Comparison of ENCODE assay signal across 1 cellular context in the genomic region with DNA sequence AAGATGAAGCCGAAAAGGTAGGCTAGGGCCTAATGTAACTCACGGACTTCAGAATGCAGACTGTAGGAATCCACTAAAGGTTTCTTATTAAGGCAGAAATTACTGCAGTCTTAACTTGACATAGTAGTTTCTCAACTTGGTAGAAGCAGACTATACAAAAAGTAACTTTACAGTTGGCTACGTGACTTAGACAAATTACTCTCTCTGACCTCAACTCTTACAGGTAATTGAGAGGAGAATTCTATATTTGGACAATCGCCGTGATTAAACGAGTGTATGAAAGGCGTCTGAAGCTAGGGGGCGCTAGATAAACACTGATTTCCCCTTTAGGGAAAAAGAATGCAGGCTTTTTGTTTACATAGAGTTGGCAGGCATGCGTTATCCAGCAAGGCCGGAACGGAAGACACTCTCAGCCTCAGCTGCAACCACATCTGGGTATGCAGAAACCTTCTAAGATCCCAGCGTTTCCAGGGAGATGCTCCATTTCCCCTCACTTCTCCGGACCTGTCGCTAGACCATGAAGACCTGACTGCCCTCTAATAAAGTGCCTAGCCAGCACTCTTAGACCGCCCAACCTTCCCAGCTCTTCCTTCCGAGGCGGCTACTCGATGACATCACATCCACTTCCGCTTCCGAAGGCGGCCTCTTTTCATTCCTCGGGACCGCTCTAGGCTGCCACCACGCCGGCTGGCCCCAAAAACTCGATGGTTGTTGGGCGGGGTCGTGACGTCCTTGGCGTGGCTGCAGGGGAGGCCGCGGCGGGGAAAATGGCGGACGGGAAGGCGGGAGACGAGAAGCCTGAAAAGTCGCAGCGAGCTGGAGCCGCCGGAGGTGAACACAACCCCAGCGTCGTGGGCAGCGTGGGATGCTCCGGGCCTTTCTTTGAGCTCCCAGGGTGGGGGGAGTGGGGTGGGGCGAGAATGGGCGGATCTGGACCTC.
A peak's percentile ranks its signal among the peaks of the same experiment; 100 is the strongest.
TF ChIP-seq lines count a peak whose summit lies in the region.

A gene with protein sequence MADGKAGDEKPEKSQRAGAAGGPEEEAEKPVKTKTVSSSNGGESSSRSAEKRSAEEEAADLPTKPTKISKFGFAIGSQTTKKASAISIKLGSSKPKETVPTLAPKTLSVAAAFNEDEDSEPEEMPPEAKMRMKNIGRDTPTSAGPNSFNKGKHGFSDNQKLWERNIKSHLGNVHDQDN (plus strand): TSS at position 732 of the 939 bp plus-strand sequence. CDS start 36 bp downstream, at position 768.

TF ChIP-seq in HepG2, 621 proteins besides CTCF, POLR2A, EP300 and RAD21 (continued from another document and continues in another):
- TF ChIP-seq STAT6 (CRISPR knock-in tag; IDR thresholded peaks at IDR 0.05; ENCODE audit: borderline replicate concordance) (peak; percentile 16; the same call in 1 of the 2 replicates), SP2 (CRISPR knock-in tag; IDR thresholded peaks at IDR 0.05) (peak; percentile 70; the same call in 1 of the 2 replicates), ZBTB7B (CRISPR knock-in tag; IDR thresholded peaks at IDR 0.05) (no peak), ZBTB46 (CRISPR knock-in tag; IDR thresholded peaks at IDR 0.05; ENCODE audit: borderline replicate concordance) (0 out of 2 replicates have a peak, but pooled peaks have one; percentile 58), SNAPC2 (CRISPR knock-in tag; IDR thresholded peaks at IDR 0.05) (no peak), ZNF710 (CRISPR knock-in tag; IDR thresholded peaks at IDR 0.05; ENCODE audit: borderline replicate concordance) (peak; percentile 70; the same call in 1 of the 2 replicates), SRSF9 (IDR thresholded peaks at IDR 0.05; ENCODE audit: borderline replicate concordance, insufficient read depth, low read depth, low read length, poor library complexity, severe bottlenecking) (no peak), MYC (CRISPR knock-in tag; IDR thresholded peaks at IDR 0.05; ENCODE audit: borderline replicate concordance) (peak; percentile 86), HMG20A (CRISPR knock-in tag; IDR thresholded peaks at IDR 0.05; ENCODE audit: borderline replicate concordance) (no peak), YEATS4 (CRISPR knock-in tag; IDR thresholded peaks at IDR 0.05; ENCODE audit: borderline replicate concordance) (peak; percentile 85; the same call in 1 of the 2 replicates), HOXA9 (CRISPR knock-in tag; IDR thresholded peaks at IDR 0.05; ENCODE audit: borderline replicate concordance) (no peak), CEBPB (IDR thresholded peaks at IDR 0.05; ENCODE audit: borderline replicate concordance, low read depth, low read length) (no peak), IKZF5 (CRISPR knock-in tag; IDR thresholded peaks at IDR 0.05) (peak; percentile 69), PPARG (CRISPR knock-in tag; conservative IDR thresholded peaks at IDR 0.05) (0 out of 2 replicates have a peak, but pooled peaks have one; percentile 23), PLRG1 (conservative IDR thresholded peaks at IDR 0.05) (no peak), IKZF4 (CRISPR knock-in tag; IDR thresholded peaks at IDR 0.05; ENCODE audit: borderline replicate concordance, low read depth, not compliant biosample characterization) (no peak), ZNF180 (CRISPR knock-in tag; IDR thresholded peaks at IDR 0.05; ENCODE audit: borderline replicate concordance, low read depth) (no peak), ZNF251 (CRISPR knock-in tag; IDR thresholded peaks at IDR 0.05) (no peak), HNRNPL (IDR thresholded peaks at IDR 0.05; ENCODE audit: low read depth, low read length) (no peak), HNRNPLL (IDR thresholded peaks at IDR 0.05; ENCODE audit: low read depth, low read length, poor library complexity, severe bottlenecking) (peak; percentile 71), CENPT (CRISPR knock-in tag; IDR thresholded peaks at IDR 0.05; ENCODE audit: low read depth) (no peak), SOX13 (IDR thresholded peaks at IDR 0.05) (no peak), SOX13 (CRISPR knock-in tag; conservative IDR thresholded peaks at IDR 0.05 in 1 of 2, IDR thresholded peaks at IDR 0.05 in 1 of 2) (peak in 1 of 2 experiments; percentile 14; a peak in 1 of 4 replicates), HDAC1 (CRISPR knock-in tag; IDR thresholded peaks at IDR 0.05) (0 out of 2 replicates have a peak, but pooled peaks have one; percentile 57), SP4 (CRISPR knock-in tag; IDR thresholded peaks at IDR 0.05) (peak; percentile 82), MIER2 (CRISPR knock-in tag; IDR thresholded peaks at IDR 0.05) (no peak), RNF2 (conservative IDR thresholded peaks at IDR 0.05; ENCODE audit: low read depth) (peak; percentile 72; the same call in 1 of the 2 replicates), ZFP37 (CRISPR knock-in tag; IDR thresholded peaks at IDR 0.05; ENCODE audit: borderline replicate concordance) (0 out of 2 replicates have a peak, but pooled peaks have one; percentile 11), KDM3A (CRISPR knock-in tag; IDR thresholded peaks at IDR 0.05; ENCODE audit: low read depth) (0 out of 2 replicates have a peak, but pooled peaks have one; percentile 25), SALL1 (CRISPR knock-in tag; IDR thresholded peaks at IDR 0.05) (peak; percentile 88), ZZZ3 (CRISPR knock-in tag; IDR thresholded peaks at IDR 0.05; ENCODE audit: borderline replicate concordance) (no peak; the same call in 1 of the 2 replicates), ZNF160 (CRISPR knock-in tag; IDR thresholded peaks at IDR 0.05) (peak; percentile 88; the same call in 1 of the 2 replicates), SMAD1 (CRISPR knock-in tag; IDR thresholded peaks at IDR 0.05; ENCODE audit: borderline replicate concordance, low read depth) (no peak; the same call in 1 of the 2 replicates), HIC2 (CRISPR knock-in tag; IDR thresholded peaks at IDR 0.05; ENCODE audit: low read depth) (no peak), KMT2A (CRISPR knock-in tag; IDR thresholded peaks at IDR 0.05) (peak; percentile 72; the same call in 1 of the 2 replicates)
- TF ChIP-seq, protein P1, sequence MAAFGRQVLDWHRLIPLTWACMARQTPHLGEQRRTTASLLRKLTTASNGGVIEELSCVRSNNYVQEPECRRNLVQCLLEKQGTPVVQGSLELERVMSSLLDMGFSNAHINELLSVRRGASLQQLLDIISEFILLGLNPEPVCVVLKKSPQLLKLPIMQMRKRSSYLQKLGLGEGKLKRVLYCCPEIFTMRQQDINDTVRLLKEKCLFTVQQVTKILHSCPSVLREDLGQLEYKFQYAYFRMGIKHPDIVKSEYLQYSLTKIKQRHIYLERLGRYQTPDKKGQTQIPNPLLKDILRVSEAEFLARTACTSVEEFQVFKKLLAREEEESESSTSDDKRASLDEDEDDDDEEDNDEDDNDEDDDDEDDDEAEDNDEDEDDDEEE (CRISPR knock-in tag; IDR thresholded peaks at IDR 0.05), result no peak
- TF ChIP-seq, protein P2, sequence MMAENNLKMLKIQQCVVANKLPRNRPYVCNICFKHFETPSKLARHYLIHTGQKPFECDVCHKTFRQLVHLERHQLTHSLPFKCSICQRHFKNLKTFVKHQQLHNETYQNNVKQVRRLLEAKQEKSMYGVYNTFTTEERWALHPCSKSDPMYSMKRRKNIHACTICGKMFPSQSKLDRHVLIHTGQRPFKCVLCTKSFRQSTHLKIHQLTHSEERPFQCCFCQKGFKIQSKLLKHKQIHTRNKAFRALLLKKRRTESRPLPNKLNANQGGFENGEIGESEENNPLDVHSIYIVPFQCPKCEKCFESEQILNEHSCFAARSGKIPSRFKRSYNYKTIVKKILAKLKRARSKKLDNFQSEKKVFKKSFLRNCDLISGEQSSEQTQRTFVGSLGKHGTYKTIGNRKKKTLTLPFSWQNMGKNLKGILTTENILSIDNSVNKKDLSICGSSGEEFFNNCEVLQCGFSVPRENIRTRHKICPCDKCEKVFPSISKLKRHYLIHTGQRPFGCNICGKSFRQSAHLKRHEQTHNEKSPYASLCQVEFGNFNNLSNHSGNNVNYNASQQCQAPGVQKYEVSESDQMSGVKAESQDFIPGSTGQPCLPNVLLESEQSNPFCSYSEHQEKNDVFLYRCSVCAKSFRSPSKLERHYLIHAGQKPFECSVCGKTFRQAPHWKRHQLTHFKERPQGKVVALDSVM (CRISPR knock-in tag; IDR thresholded peaks at IDR 0.05), result peak; percentile 40
- TF ChIP-seq, protein P3, sequence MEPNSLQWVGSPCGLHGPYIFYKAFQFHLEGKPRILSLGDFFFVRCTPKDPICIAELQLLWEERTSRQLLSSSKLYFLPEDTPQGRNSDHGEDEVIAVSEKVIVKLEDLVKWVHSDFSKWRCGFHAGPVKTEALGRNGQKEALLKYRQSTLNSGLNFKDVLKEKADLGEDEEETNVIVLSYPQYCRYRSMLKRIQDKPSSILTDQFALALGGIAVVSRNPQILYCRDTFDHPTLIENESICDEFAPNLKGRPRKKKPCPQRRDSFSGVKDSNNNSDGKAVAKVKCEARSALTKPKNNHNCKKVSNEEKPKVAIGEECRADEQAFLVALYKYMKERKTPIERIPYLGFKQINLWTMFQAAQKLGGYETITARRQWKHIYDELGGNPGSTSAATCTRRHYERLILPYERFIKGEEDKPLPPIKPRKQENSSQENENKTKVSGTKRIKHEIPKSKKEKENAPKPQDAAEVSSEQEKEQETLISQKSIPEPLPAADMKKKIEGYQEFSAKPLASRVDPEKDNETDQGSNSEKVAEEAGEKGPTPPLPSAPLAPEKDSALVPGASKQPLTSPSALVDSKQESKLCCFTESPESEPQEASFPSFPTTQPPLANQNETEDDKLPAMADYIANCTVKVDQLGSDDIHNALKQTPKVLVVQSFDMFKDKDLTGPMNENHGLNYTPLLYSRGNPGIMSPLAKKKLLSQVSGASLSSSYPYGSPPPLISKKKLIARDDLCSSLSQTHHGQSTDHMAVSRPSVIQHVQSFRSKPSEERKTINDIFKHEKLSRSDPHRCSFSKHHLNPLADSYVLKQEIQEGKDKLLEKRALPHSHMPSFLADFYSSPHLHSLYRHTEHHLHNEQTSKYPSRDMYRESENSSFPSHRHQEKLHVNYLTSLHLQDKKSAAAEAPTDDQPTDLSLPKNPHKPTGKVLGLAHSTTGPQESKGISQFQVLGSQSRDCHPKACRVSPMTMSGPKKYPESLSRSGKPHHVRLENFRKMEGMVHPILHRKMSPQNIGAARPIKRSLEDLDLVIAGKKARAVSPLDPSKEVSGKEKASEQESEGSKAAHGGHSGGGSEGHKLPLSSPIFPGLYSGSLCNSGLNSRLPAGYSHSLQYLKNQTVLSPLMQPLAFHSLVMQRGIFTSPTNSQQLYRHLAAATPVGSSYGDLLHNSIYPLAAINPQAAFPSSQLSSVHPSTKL (CRISPR knock-in tag; IDR thresholded peaks at IDR 0.05), result peak; percentile 32; the same call in 1 of the 2 replicates
